In the genomic region with DNA sequence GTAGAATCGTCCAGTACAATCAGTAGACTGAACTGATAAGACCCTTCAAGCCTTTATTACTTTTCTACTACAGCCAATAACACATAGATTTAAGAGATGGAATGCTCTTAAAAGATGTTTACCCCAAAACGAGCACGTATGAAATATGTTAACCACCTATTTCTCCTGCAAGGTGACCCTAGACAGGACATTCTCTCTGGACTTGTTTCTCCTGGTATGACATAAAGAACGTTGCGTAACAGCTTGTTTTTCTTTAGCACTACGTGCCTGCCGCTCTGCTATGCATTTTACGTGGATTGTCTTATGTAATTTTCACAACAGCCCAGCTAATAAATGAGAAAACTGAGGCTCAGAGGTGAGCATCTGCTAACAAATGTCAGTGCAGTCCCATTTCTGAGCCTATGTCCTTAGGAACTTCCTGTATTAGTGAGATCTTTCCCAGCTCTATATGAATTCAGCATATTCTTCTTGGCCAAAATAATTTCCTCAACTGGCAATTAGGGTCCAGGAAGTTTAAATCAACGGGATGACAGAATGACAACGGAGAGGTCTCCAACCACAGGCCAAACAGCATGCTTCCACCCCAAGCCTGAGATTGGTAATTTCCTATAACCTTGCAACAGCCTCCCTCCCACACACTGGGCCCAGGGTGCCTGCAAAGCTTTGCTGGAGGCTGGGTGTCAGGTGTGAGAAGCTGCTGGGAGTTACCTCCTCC, we compare ENCODE assay signal across 1 cellular context.
TF ChIP-seq lines count a peak whose summit lies in the region.

No MANE protein-coding gene starts in this region.

TF ChIP-seq in HepG2, 621 proteins besides CTCF, POLR2A, EP300 and RAD21 (continued from another document and continues in another):
- TF ChIP-seq ZGPAT (CRISPR knock-in tag; IDR thresholded peaks at IDR 0.05) (peak; percentile 88), SALL1 (CRISPR knock-in tag; IDR thresholded peaks at IDR 0.05) (peak; percentile 54), ZNF639 (CRISPR knock-in tag; conservative IDR thresholded peaks at IDR 0.05) (no peak; the same call in 1 of the 2 replicates), HCFC1 (IDR thresholded peaks at IDR 0.05; ENCODE audit: low read depth, low read length) (no peak), ZNF251 (CRISPR knock-in tag; IDR thresholded peaks at IDR 0.05) (no peak), HNRNPUL1 (IDR thresholded peaks at IDR 0.05; ENCODE audit: low read depth, low read length) (no peak), MED1 (CRISPR knock-in tag; IDR thresholded peaks at IDR 0.05) (peak; percentile 89), ZSCAN25 (CRISPR knock-in tag; IDR thresholded peaks at IDR 0.05) (peak; percentile 45; the same call in 1 of the 2 replicates), SIX1 (CRISPR knock-in tag; IDR thresholded peaks at IDR 0.05; ENCODE audit: borderline replicate concordance) (no peak), ZFP36L1 (CRISPR knock-in tag; IDR thresholded peaks at IDR 0.05) (no peak; the same call in 1 of the 2 replicates), FOXA3 (CRISPR knock-in tag; IDR thresholded peaks at IDR 0.05) (peak; percentile 90), ZNF878 (CRISPR knock-in tag; IDR thresholded peaks at IDR 0.05) (no peak), FOXA1 (IDR thresholded peaks at IDR 0.05) (no peak), FOXA1 (CRISPR knock-in tag; IDR thresholded peaks at IDR 0.05) (peak; percentile 44; the same call in 1 of the 2 replicates), ZNF10 (CRISPR knock-in tag; IDR thresholded peaks at IDR 0.05; ENCODE audit: borderline replicate concordance, low read depth) (no peak), ZBTB8A (CRISPR knock-in tag; IDR thresholded peaks at IDR 0.05; ENCODE audit: borderline replicate concordance, low read depth) (no peak), PHF20 (CRISPR knock-in tag; IDR thresholded peaks at IDR 0.05) (no peak), ZNF564 (CRISPR knock-in tag; IDR thresholded peaks at IDR 0.05) (no peak), ZNF607 (CRISPR knock-in tag; IDR thresholded peaks at IDR 0.05; ENCODE audit: borderline replicate concordance) (no peak), POGZ (CRISPR knock-in tag; IDR thresholded peaks at IDR 0.05) (peak; percentile 77; the same call in 1 of the 2 replicates), STAG1 (CRISPR knock-in tag; IDR thresholded peaks at IDR 0.05) (no peak), SP4 (CRISPR knock-in tag; IDR thresholded peaks at IDR 0.05) (peak; percentile 54; the same call in 1 of the 2 replicates), KLF11 (CRISPR knock-in tag; IDR thresholded peaks at IDR 0.05) (no peak), PHF5A (CRISPR knock-in tag; IDR thresholded peaks at IDR 0.05; ENCODE audit: low read depth, unreplicated experiment) (peak; percentile 97), ZNF629 (CRISPR knock-in tag; conservative IDR thresholded peaks at IDR 0.05) (peak; percentile 85), BRCA1 (CRISPR knock-in tag; IDR thresholded peaks at IDR 0.05) (no peak), DZIP1 (CRISPR knock-in tag; IDR thresholded peaks at IDR 0.05) (0 out of 2 replicates have a peak, but pooled peaks have one; percentile 70), PPARG (CRISPR knock-in tag; conservative IDR thresholded peaks at IDR 0.05) (peak; percentile 74), THAP11 (CRISPR knock-in tag; IDR thresholded peaks at IDR 0.05) (peak; percentile 79), GATA4 (IDR thresholded peaks at IDR 0.05; ENCODE audit: borderline replicate concordance, low read depth) (0 out of 2 replicates have a peak, but pooled peaks have one; percentile 14), SETDB1 (CRISPR knock-in tag; IDR thresholded peaks at IDR 0.05; ENCODE audit: borderline replicate concordance) (no peak), AKAP8 (CRISPR knock-in tag; IDR thresholded peaks at IDR 0.05) (peak; percentile 56), HOXA5 (CRISPR knock-in tag; IDR thresholded peaks at IDR 0.05) (no peak), TBX3 (IDR thresholded peaks at IDR 0.05; ENCODE audit: borderline replicate concordance) (peak; percentile 60; the same call in 1 of the 2 replicates), ADNP (CRISPR knock-in tag; IDR thresholded peaks at IDR 0.05) (no peak), RFX1 (IDR thresholded peaks at IDR 0.05) (no peak), FLYWCH1 (CRISPR knock-in tag; IDR thresholded peaks at IDR 0.05) (no peak), ZFP62 (CRISPR knock-in tag; IDR thresholded peaks at IDR 0.05) (no peak), PAX8 (CRISPR knock-in tag; IDR thresholded peaks at IDR 0.05; ENCODE audit: borderline replicate concordance) (no peak), THAP9 (CRISPR knock-in tag; IDR thresholded peaks at IDR 0.05; ENCODE audit: borderline replicate concordance) (no peak), ZNF567 (CRISPR knock-in tag; IDR thresholded peaks at IDR 0.05; ENCODE audit: borderline replicate concordance) (0 out of 2 replicates have a peak, but pooled peaks have one; percentile 84)
- TF ChIP-seq, protein P1, sequence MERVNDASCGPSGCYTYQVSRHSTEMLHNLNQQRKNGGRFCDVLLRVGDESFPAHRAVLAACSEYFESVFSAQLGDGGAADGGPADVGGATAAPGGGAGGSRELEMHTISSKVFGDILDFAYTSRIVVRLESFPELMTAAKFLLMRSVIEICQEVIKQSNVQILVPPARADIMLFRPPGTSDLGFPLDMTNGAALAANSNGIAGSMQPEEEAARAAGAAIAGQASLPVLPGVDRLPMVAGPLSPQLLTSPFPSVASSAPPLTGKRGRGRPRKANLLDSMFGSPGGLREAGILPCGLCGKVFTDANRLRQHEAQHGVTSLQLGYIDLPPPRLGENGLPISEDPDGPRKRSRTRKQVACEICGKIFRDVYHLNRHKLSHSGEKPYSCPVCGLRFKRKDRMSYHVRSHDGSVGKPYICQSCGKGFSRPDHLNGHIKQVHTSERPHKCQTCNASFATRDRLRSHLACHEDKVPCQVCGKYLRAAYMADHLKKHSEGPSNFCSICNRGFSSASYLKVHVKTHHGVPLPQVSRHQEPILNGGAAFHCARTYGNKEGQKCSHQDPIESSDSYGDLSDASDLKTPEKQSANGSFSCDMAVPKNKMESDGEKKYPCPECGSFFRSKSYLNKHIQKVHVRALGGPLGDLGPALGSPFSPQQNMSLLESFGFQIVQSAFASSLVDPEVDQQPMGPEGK (CRISPR knock-in tag; IDR thresholded peaks at IDR 0.05), result peak; percentile 63
- TF ChIP-seq, protein P2, sequence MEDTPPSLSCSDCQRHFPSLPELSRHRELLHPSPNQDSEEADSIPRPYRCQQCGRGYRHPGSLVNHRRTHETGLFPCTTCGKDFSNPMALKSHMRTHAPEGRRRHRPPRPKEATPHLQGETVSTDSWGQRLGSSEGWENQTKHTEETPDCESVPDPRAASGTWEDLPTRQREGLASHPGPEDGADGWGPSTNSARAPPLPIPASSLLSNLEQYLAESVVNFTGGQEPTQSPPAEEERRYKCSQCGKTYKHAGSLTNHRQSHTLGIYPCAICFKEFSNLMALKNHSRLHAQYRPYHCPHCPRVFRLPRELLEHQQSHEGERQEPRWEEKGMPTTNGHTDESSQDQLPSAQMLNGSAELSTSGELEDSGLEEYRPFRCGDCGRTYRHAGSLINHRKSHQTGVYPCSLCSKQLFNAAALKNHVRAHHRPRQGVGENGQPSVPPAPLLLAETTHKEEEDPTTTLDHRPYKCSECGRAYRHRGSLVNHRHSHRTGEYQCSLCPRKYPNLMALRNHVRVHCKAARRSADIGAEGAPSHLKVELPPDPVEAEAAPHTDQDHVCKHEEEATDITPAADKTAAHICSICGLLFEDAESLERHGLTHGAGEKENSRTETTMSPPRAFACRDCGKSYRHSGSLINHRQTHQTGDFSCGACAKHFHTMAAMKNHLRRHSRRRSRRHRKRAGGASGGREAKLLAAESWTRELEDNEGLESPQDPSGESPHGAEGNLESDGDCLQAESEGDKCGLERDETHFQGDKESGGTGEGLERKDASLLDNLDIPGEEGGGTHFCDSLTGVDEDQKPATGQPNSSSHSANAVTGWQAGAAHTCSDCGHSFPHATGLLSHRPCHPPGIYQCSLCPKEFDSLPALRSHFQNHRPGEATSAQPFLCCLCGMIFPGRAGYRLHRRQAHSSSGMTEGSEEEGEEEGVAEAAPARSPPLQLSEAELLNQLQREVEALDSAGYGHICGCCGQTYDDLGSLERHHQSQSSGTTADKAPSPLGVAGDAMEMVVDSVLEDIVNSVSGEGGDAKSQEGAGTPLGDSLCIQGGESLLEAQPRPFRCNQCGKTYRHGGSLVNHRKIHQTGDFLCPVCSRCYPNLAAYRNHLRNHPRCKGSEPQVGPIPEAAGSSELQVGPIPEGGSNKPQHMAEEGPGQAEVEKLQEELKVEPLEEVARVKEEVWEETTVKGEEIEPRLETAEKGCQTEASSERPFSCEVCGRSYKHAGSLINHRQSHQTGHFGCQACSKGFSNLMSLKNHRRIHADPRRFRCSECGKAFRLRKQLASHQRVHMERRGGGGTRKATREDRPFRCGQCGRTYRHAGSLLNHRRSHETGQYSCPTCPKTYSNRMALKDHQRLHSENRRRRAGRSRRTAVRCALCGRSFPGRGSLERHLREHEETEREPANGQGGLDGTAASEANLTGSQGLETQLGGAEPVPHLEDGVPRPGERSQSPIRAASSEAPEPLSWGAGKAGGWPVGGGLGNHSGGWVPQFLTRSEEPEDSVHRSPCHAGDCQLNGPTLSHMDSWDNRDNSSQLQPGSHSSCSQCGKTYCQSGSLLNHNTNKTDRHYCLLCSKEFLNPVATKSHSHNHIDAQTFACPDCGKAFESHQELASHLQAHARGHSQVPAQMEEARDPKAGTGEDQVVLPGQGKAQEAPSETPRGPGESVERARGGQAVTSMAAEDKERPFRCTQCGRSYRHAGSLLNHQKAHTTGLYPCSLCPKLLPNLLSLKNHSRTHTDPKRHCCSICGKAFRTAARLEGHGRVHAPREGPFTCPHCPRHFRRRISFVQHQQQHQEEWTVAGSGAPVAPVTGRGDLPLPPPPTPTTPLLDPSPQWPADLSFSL (CRISPR knock-in tag; IDR thresholded peaks at IDR 0.05), result 0 out of 2 replicates have a peak, but pooled peaks have one; percentile 10
- TF ChIP-seq, protein P3, sequence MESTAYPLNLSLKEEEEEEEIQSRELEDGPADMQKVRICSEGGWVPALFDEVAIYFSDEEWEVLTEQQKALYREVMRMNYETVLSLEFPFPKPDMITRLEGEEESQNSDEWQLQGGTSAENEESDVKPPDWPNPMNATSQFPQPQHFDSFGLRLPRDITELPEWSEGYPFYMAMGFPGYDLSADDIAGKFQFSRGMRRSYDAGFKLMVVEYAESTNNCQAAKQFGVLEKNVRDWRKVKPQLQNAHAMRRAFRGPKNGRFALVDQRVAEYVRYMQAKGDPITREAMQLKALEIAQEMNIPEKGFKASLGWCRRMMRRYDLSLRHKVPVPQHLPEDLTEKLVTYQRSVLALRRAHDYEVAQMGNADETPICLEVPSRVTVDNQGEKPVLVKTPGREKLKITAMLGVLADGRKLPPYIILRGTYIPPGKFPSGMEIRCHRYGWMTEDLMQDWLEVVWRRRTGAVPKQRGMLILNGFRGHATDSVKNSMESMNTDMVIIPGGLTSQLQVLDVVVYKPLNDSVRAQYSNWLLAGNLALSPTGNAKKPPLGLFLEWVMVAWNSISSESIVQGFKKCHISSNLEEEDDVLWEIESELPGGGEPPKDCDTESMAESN (CRISPR knock-in tag; conservative IDR thresholded peaks at IDR 0.05), result peak; percentile 81; the same call in 1 of the 2 replicates
